12 cellular contexts compared by ENCODE assay signal in the genomic region with DNA sequence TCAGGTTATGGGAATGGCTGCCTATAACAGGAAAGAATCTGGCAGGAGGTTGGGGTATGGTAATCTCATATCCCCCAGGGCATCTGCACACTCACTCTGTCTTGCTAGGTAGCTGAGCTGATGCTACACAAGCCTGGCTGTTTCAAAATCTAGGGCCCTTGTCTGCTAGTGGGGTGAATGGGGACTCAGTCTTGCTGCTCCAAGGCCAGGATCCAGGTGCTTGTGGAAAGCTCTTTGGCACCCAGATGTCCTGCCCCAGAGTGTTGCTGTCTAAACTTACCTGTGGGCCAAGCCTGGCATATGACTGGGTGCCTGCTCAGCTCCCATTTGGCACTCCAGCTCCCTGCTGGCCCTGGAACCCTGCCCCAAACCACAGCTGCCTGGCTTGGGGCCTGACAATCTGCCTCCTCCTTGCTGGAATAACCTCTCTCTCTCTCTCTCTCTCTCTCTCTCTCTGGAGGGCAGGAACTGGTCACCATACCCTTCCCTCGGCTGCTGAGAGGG.
DNase-seq lines count a peak whose midpoint lies in the region; ATAC-seq and TF ChIP-seq lines count a peak whose summit lies in the region.
"Had no signal": no experiment of that assay in that cellular context is flagged by ENCODE, and none has a peak within 500 bp of the region (broad histone marks: within the 10 kb centered on the region; RNA-seq: fewer than 3 reads in every experiment).

No MANE protein-coding gene starts in this region.

- ATAC-seq in PC-3: peak; percentile 95
- ATAC-seq in GM21576 (IDR thresholded peaks at IDR 0.05; ENCODE audit: unreplicated experiment): no peak
- ATAC-seq: activated T-cell treated with anti-CD3 and anti-CD28 coated beads, Interleukin-2, amount 50 U/mL, for 72 hours had no signal

- no peak overlapping the region for H3K27ac ChIP-seq in PC-3 (ENCODE audit: low read length)
- H3K27ac ChIP-seq: KMS-11, VCaP had no signal

- no peaks in the 10 kb centered on the region for H3F3A ChIP-seq in PC-3 (ENCODE audit: low read length, unreplicated experiment)

- H3K9me3 ChIP-seq in PC-3 (ENCODE audit: low read length): no peaks in the 10 kb centered on the region

- BruUV-seq in PC-3 (replicated peaks; lab: Mats Ljungman, UMichigan): no TSS peak

- TF ChIP-seq CTCF in PC-3 (conservative IDR thresholded peaks at IDR 0.05; ENCODE audit: low read depth, low read length): no peak

- intact Hi-C loops in PC-3 (cut with micrococcal nuclease): no loop called here

- H3K9me2 ChIP-seq in PC-3 (replicated peaks; ENCODE audit: low read length): no peaks in the 10 kb centered on the region

- H3K27me3 ChIP-seq in PC-3 (ENCODE audit: low read length): no peaks in the 10 kb centered on the region

- H3K36me3 ChIP-seq in PC-3 (ENCODE audit: low read depth, low read length): no peaks in the 10 kb centered on the region

- no peak overlapping the region for H3K9ac ChIP-seq in PC-3 (ENCODE audit: low read length)
- H3K9ac ChIP-seq: KMS-11 had no signal

- CTCF ChIA-PET in PC-3 (lab: Charles Lee): interaction anchor here (0.6 kb wide), 1 partner anchor 160 kb away, joined by 18 read pairs; no protein-coding TSS in a partner anchor

- POLR2A ChIA-PET in PC-3 (lab: Charles Lee; ENCODE audit: unreplicated experiment): no interaction called here

- H3K4me1 ChIP-seq in PC-3 (ENCODE audit: insufficient read depth, low read length): peaks cover 13% of the 10 kb centered on the region

- peak; percentile 7 for DNase-seq in GOT3 (lab: John Stamatoyannopoulos, UW)
- peak; percentile 69 for DNase-seq in PC-3
- DNase-seq in fibroblast of peridontal ligament (ENCODE audit: extremely low read depth): peak; percentile 93
- peak; percentile 56 for DNase-seq in renal cortical epithelial cell (ENCODE audit: low read depth)
- DNase-seq in GF-D8 (lab: John Stamatoyannopoulos, UW): no peak
- DNase-seq in stimulated activated CD4-positive, alpha-beta T cell treated with anti-CD3 and anti-CD28 coated beads, Interleukin-4, amount 100 ng/mL, for 1 hour: no peak
- DNase-seq in NAMALWA (ENCODE audit: low spot score): no peak
- DNase-seq: activated T-cell treated with anti-CD3 and anti-CD28 coated beads, Interleukin-2, amount 50 U/mL, for 72 hours; nephron progenitor cell had no signal

- H2AFZ ChIP-seq in PC-3 (ENCODE audit: low read length): 0 out of 2 replicates have a peak overlapping the region, but pooled peaks have one; percentile 28

- no peaks in the 10 kb centered on the region for H4K20me1 ChIP-seq in PC-3 (ENCODE audit: low read length)

- no peaks in the 10 kb centered on the region for H3K79me2 ChIP-seq in PC-3 (ENCODE audit: low read length)

- H3K4me2 ChIP-seq in PC-3 (ENCODE audit: low read length): peak overlapping the region; percentile 10; the same call in 1 of the 2 replicates
- H3K4me2 ChIP-seq: KMS-11 had no signal

- no peak overlapping the region for H3K4me3 ChIP-seq in PC-3 (ENCODE audit: low read length)

Comparison
In these comparisons a context has a peak if more than half of its experiments do, and no peak if none do; other contexts are left out.
1. DNase-seq: peak in GOT3 (single experiment), PC-3 (single experiment), fibroblast of peridontal ligament (single experiment) and renal cortical epithelial cell (single experiment); none in GF-D8 (single experiment), stimulated activated CD4-positive, alpha-beta T cell treated with anti-CD3 and anti-CD28 coated beads, Interleukin-4, amount 100 ng/mL, for 1 hour (single experiment) and NAMALWA (single experiment).